Comparison of ENCODE assay signal across 18 cellular contexts in genomic region chr4:99025506-99025905, GRCh38. TPM values are rescaled to one million over a fixed set of nuclear protein-coding genes. Genes with fewer than 3 reads are reported as not detected.
DNase-seq lines count a peak whose midpoint lies in the region; ATAC-seq and TF ChIP-seq lines count a peak whose summit lies in the region.
"Had no signal": no experiment of that assay in that cellular context is flagged by ENCODE, and none has a peak within 500 bp of the region (broad histone marks: within the 10 kb centered on the region; RNA-seq: fewer than 3 reads in every experiment).

No MANE protein-coding gene starts in this region.

- H3K79me2 ChIP-seq in mesendoderm (ENCODE audit: control insufficient read depth, insufficient read depth, low read length): peaks cover 62% of the 10 kb centered on the region

- no peaks in the 10 kb centered on the region for H3K27me3 ChIP-seq in CD8-positive, alpha-beta T cell (ENCODE audit: insufficient read depth, low read length)
- no peaks in the 10 kb centered on the region for H3K27me3 ChIP-seq in body of pancreas
- H3K27me3 ChIP-seq in mesendoderm (ENCODE audit: insufficient read depth, low read length, poor library complexity): no peaks in the 10 kb centered on the region

- ATAC-seq in activated naive CD4-positive, alpha-beta T cell treated with anti-CD3 and anti-CD28 coated beads, Interleukin-2, amount 50 U/mL, for 72 hours: no peak
- ATAC-seq in CD8-positive, alpha-beta T cell: no peak
- ATAC-seq in body of pancreas (no peak), GM21528 (IDR thresholded peaks at IDR 0.05; ENCODE audit: low FRiP score, unreplicated experiment) (no peak), HG02981 (IDR thresholded peaks at IDR 0.05; ENCODE audit: unreplicated experiment) (no peak)

- no peak overlapping the region for H2BK120ac ChIP-seq in mesendoderm (ENCODE audit: low read depth, low read length)

- no peak overlapping the region for H2AK5ac ChIP-seq in mesendoderm (ENCODE audit: low read length)

- no peaks in the 10 kb centered on the region for H3K36me3 ChIP-seq in CD8-positive, alpha-beta T cell (ENCODE audit: insufficient read depth, low read length)
- no peaks in the 10 kb centered on the region for H3K36me3 ChIP-seq in body of pancreas (replicated peaks in 1 of 2; ENCODE audit: insufficient read depth in 1 of 2, low read depth in 2 of 2)
- no peaks in the 10 kb centered on the region for H3K36me3 ChIP-seq in mesendoderm (ENCODE audit: control insufficient read depth, insufficient read depth, low read length)

- no peak overlapping the region for H3K4me3 Mint-ChIP-seq in activated naive CD4-positive, alpha-beta T cell treated with anti-CD3 and anti-CD28 coated beads, Interleukin-2, amount 50 U/mL, for 24 hours
- no peak overlapping the region for H3K4me3 Mint-ChIP-seq in CD8-positive, alpha-beta T cell
- H3K4me3 Mint-ChIP-seq: CD14-positive monocyte had no signal

- H3K4me1 Mint-ChIP-seq in activated naive CD4-positive, alpha-beta T cell treated with anti-CD3 and anti-CD28 coated beads, Interleukin-2, amount 50 U/mL, for 24 hours: peaks cover 82% of the 10 kb centered on the region
- H3K4me1 Mint-ChIP-seq in CD8-positive, alpha-beta T cell (ENCODE audit: low read depth): peaks cover 79% of the 10 kb centered on the region

- H3K4ac ChIP-seq in mesendoderm (ENCODE audit: low read depth, low read length): no peak overlapping the region

- H4K8ac ChIP-seq in mesendoderm (ENCODE audit: low read depth, low read length): no peak overlapping the region

- POLR2A ChIA-PET in CD8-positive, alpha-beta T cell (lab: Charles Lee): interaction anchor here (0.6 to 2.0 kb wide), 4 partner anchors 15 to 97 kb away, joined by 3 to 7 read pairs (median 4); partner anchors contain the start of gene EIF4E

- no peak overlapping the region for H3K23ac ChIP-seq in mesendoderm (ENCODE audit: low read length)

- no peak overlapping the region for H3K4me3 ChIP-seq in CD8-positive, alpha-beta T cell (ENCODE audit: low read depth, low read length)
- H3K4me3 ChIP-seq in body of pancreas: no peak overlapping the region
- no peak overlapping the region for H3K4me3 ChIP-seq in mesendoderm (ENCODE audit: low read length)

- no peaks in the 10 kb centered on the region for H3K27me3 Mint-ChIP-seq in activated naive CD4-positive, alpha-beta T cell treated with anti-CD3 and anti-CD28 coated beads, Interleukin-2, amount 50 U/mL, for 24 hours
- H3K27me3 Mint-ChIP-seq in CD8-positive, alpha-beta T cell (ENCODE audit: low read depth): no peaks in the 10 kb centered on the region
- H3K27me3 Mint-ChIP-seq: IgD-negative memory B cell had no signal

- 13 to 37% methylated on average over 1 of the region's 1 CpG for WGBS in body of pancreas, 2 donors
- WGBS in mesendoderm (ENCODE audit: extremely low coverage, insufficient coverage, low lambda C conversion rate): no CpG with 5 or more reads among the region's 1 CpG

- H3K9me3 Mint-ChIP-seq in activated naive CD4-positive, alpha-beta T cell treated with anti-CD3 and anti-CD28 coated beads, Interleukin-2, amount 50 U/mL, for 24 hours: peaks cover 5% of the 10 kb centered on the region
- H3K9me3 Mint-ChIP-seq in activated naive CD4-positive, alpha-beta T cell treated with anti-CD3 and anti-CD28 coated beads, Interleukin-2, amount 50 U/mL, for 72 hours: peaks cover 0 to 11% of the 10 kb centered on the region in 2 donors
- H3K9me3 Mint-ChIP-seq in CD8-positive, alpha-beta T cell: peaks cover 11% of the 10 kb centered on the region

- TF ChIP-seq POLR2A in body of pancreas (IDR thresholded peaks at IDR 0.05): no peak

- H3K4me2 ChIP-seq in mesendoderm (ENCODE audit: low read length): no peak overlapping the region

- no peak for DNase-seq in activated naive CD4-positive, alpha-beta T cell treated with anti-CD3 and anti-CD28 coated beads, Interleukin-2, amount 50 U/mL, for 72 hours (ENCODE audit: low spot score in 2 of 2)
- DNase-seq in CD8-positive, alpha-beta T cell: no peak
- DNase-seq in body of pancreas (no peak), mesendoderm (no peak), SHP77 (lab: John Stamatoyannopoulos, UW) (no peak)
- DNase-seq: DMS 273 treated with DMSO at 0.1 percent for 48 hours; GOT3; MV-4-11; NCI-H146; NCI-H2081 treated with DMSO at 0.1 percent for 48 hours; NCI-H226; NK-92 treated with Interleukin-12 subunit alpha and Interleukin-12 subunit beta, amount 100 ng/mL, for 24 hours; RPMI8226 had no signal

- H4K5ac ChIP-seq in mesendoderm (ENCODE audit: low read length): no peak overlapping the region

- H2BK15ac ChIP-seq in mesendoderm (replicated peaks; ENCODE audit: low read depth): no peak overlapping the region

- H3K9ac ChIP-seq in mesendoderm (ENCODE audit: low read length): no peak overlapping the region

- H3K79me1 ChIP-seq in mesendoderm (ENCODE audit: low read length): peaks cover 26% of the 10 kb centered on the region

- no peak overlapping the region for H2BK5ac ChIP-seq in mesendoderm (ENCODE audit: low read length)

- H3K56ac ChIP-seq in mesendoderm (ENCODE audit: low read length): no peak overlapping the region

- CTCF ChIA-PET in CD8-positive, alpha-beta T cell (lab: Charles Lee): interaction anchor here (2.0 kb wide), 1 partner anchor 31 kb away, joined by 9 read pairs; no protein-coding TSS in a partner anchor

- H3K18ac ChIP-seq in mesendoderm (ENCODE audit: low read length): peak overlapping the region; percentile 16

- H3K4me1 ChIP-seq in CD8-positive, alpha-beta T cell (ENCODE audit: insufficient read depth, low read length): peaks cover 4% of the 10 kb centered on the region
- H3K4me1 ChIP-seq in body of pancreas: peaks cover 34% of the 10 kb centered on the region
- peaks cover 4% of the 10 kb centered on the region for H3K4me1 ChIP-seq in mesendoderm (ENCODE audit: control insufficient read depth, low read depth, low read length)

- intact Hi-C loops in CD8-positive, alpha-beta T cell (cut with DNase I, micrococcal nuclease): loop anchor here (1.0 kb wide), 1 partner anchor 31 kb away; no protein-coding TSS in a partner anchor
- intact Hi-C loops in body of pancreas (cut with DNase I): no loop called here

- peaks cover 16% of the 10 kb centered on the region for H3K36me3 Mint-ChIP-seq in activated naive CD4-positive, alpha-beta T cell treated with anti-CD3 and anti-CD28 coated beads, Interleukin-2, amount 50 U/mL, for 24 hours
- H3K36me3 Mint-ChIP-seq in activated naive CD4-positive, alpha-beta T cell treated with anti-CD3 and anti-CD28 coated beads, Interleukin-2, amount 50 U/mL, for 72 hours: peaks cover 15 to 23% of the 10 kb centered on the region in 2 donors
- peaks cover 31% of the 10 kb centered on the region for H3K36me3 Mint-ChIP-seq in CD8-positive, alpha-beta T cell

- H3K27ac Mint-ChIP-seq in activated naive CD4-positive, alpha-beta T cell treated with anti-CD3 and anti-CD28 coated beads, Interleukin-2, amount 50 U/mL, for 24 hours: peak overlapping the region; percentile 64
- no peak overlapping the region for H3K27ac Mint-ChIP-seq in activated naive CD4-positive, alpha-beta T cell treated with anti-CD3 and anti-CD28 coated beads, Interleukin-2, amount 50 U/mL, for 72 hours
- H3K27ac Mint-ChIP-seq in CD8-positive, alpha-beta T cell: peak overlapping the region; percentile 19

- TF ChIP-seq CTCF in CD8-positive, alpha-beta T cell (IDR thresholded peaks at IDR 0.05): no peak
- TF ChIP-seq CTCF in body of pancreas (IDR thresholded peaks at IDR 0.05): no peak

- H3K27ac ChIP-seq in CD8-positive, alpha-beta T cell (ENCODE audit: low read depth, low read length): no peak overlapping the region
- peak overlapping the region in 3 of 4 donors; percentile 35 to 55 (median 36) for H3K27ac ChIP-seq in body of pancreas
- H3K27ac ChIP-seq in mesendoderm (ENCODE audit: low read depth, low read length): no peak overlapping the region

- H3K9me3 ChIP-seq in CD8-positive, alpha-beta T cell (ENCODE audit: low read length): peaks cover 7% of the 10 kb centered on the region
- H3K9me3 ChIP-seq in body of pancreas: no peaks in the 10 kb centered on the region

RNA-seq across cellular contexts. Expression of gene METAP1, which starts 30.0 kb away (rescaled TPM):
- total RNA-seq in activated naive CD4-positive, alpha-beta T cell treated with anti-CD3 and anti-CD28 coated beads, Interleukin-2, amount 50 U/mL, for 72 hours: 10 to 100 TPM; 71.6 to 80.1 TPM
- total RNA-seq in CD8-positive, alpha-beta T cell: 10 to 100 TPM; 21.0 to 23.2 TPM
- total RNA-seq in body of pancreas: 10 to 100 TPM; 21.1 to 21.8 TPM
- 55.6 TPM for polyA plus RNA-seq in mesendoderm (2013, experiment 1 of 2)
- 55.1 TPM for polyA plus RNA-seq in mesendoderm (2013, experiment 2 of 2)

Comparison
In these comparisons a context has a peak if more than half of its experiments do, and no peak if none do; other contexts are left out.
1. H3K27ac Mint-ChIP-seq: peak in activated naive CD4-positive, alpha-beta T cell treated with anti-CD3 and anti-CD28 coated beads, Interleukin-2, amount 50 U/mL, for 24 hours (single experiment) and CD8-positive, alpha-beta T cell (single experiment); none in activated naive CD4-positive, alpha-beta T cell treated with anti-CD3 and anti-CD28 coated beads, Interleukin-2, amount 50 U/mL, for 72 hours (0 of 2).
2. H3K27ac ChIP-seq: peak in body of pancreas (3 of 4); none in CD8-positive, alpha-beta T cell (single experiment) and mesendoderm (single experiment).